Comparison of ENCODE assay signal across 16 cellular contexts in the genomic region with DNA sequence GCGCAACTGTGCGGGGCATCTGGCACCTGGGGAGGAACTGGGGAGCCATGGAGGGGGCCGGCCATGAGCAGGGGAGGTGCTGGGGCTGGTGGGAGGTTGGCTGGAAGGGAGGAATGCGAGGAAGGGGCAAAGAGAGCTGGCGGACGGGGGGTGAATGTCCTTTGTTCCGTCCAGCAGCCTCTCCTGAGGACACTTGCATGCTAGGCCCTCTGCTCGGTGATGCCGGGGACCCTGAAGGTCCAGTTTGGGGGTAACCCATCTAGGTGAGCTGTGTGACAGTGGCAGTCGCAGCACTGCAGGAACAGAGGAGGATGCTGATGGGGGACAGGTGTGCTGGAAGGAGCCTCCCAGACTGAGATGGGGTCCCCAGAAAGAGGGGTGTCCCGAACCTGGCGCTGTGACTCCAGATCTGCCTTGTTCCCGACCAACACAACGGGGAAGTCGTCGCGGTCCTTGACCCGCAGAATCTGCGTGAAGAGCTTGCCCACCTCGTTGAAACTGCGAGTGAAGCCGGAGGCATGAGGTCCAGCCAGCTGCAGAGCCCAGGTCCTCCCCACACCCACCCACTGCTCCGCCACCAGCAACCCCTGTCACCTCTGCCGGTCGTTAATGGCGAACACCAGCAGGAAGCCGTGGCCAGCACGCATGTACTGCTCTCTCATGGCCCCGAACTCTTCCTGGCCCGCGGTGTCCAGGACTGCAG. TPM values are rescaled to one million over a fixed set of nuclear protein-coding genes. Genes with fewer than 3 reads are reported as not detected.
DNase-seq lines count a peak whose midpoint lies in the region; ATAC-seq and TF ChIP-seq lines count a peak whose summit lies in the region.
"Had no signal": no experiment of that assay in that cellular context is flagged by ENCODE, and none has a peak within 500 bp of the region (broad histone marks: within the 10 kb centered on the region; RNA-seq: fewer than 3 reads in every experiment).

No MANE protein-coding gene starts in this region.

- DNase-seq in A673 (ENCODE audit: low spot score), result no peak
- DNase-seq in IMR-90, result no peak
- no peak for DNase-seq in neural crest cell (ENCODE audit: low read depth, low spot score)
- DNase-seq in epidermal melanocyte (ENCODE audit: insufficient read length, low spot score), result no peak
- no peak for DNase-seq in activated effector memory CD4-positive, alpha-beta T cell treated with anti-CD3 and anti-CD28 coated beads, Interleukin-2, amount 50 U/mL, for 16 hours
- DNase-seq in KG1 (lab: John Stamatoyannopoulos, UW), result no peak
- no peak for DNase-seq in activated naive CD8-positive, alpha-beta T cell treated with anti-CD3 and anti-CD28 coated beads, Interleukin-2, amount 50 U/mL, for 24 hours
- DNase-seq: activated CD4-positive, alpha-beta T cell treated with anti-CD3 and anti-CD28 coated beads, Interleukin-2, amount 50 U/mL, for 1 hour; activated T-cell treated with anti-CD3 and anti-CD28 coated beads, Interleukin-2, amount 50 U/mL, for 4 hours; gastrocnemius medialis; natural killer cell; NCI-H187 treated with DMSO at 0.1 percent for 48 hours; NCI-H510A treated with DMSO at 0.1 percent for 48 hours; PC-9 had no signal

- H2AK5ac ChIP-seq in IMR-90 (ENCODE audit: low read depth, low read length), result no peak overlapping the region; the same call in 1 of the 2 replicates

- H3K4me1 ChIP-seq in A673 (ENCODE audit: insufficient read depth, low read length, poor library complexity, severe bottlenecking) (peaks cover 27% of the 10 kb centered on the region), IMR-90 (ENCODE audit: control insufficient read depth, insufficient read depth, low read length) (peaks cover 5% of the 10 kb centered on the region)

- H2AFZ ChIP-seq in IMR-90 (replicated peaks; ENCODE audit: low read length, poor library complexity), result no peak overlapping the region
- H2AFZ ChIP-seq: PC-9 had no signal

- no peak for TF ChIP-seq RAD21 in IMR-90 (IDR thresholded peaks at IDR 0.05; ENCODE audit: low read length)

- H3K23ac ChIP-seq in IMR-90 (ENCODE audit: low read depth, low read length), result no peak overlapping the region

- H3K9me3 Mint-ChIP-seq in dendritic cell treated with granulocyte-macrophage colony-stimulating factor and Interleukin-4, amounts not matched to agents 40 ng/mL and 50 ng/mL, for 4 days, result no peaks in the 10 kb centered on the region
- H3K9me3 Mint-ChIP-seq in neural crest cell, result no peaks in the 10 kb centered on the region
- H3K9me3 Mint-ChIP-seq in activated naive CD8-positive, alpha-beta T cell treated with anti-CD3 and anti-CD28 coated beads, Interleukin-2, amount 50 U/mL, for 24 hours, result no peaks in the 10 kb centered on the region
- H3K9me3 Mint-ChIP-seq: activated T-cell treated with anti-CD3 and anti-CD28 coated beads, Interleukin-2, amount 50 U/mL, for 4 hours; natural killer cell had no signal

- no peak overlapping the region for H3K4ac ChIP-seq in IMR-90 (ENCODE audit: low read depth, low read length)

- H3K4me1 Mint-ChIP-seq in dendritic cell treated with granulocyte-macrophage colony-stimulating factor and Interleukin-4, amounts not matched to agents 40 ng/mL and 50 ng/mL, for 4 days (ENCODE audit: low read depth), result peaks cover 48% of the 10 kb centered on the region
- peaks cover 56% of the 10 kb centered on the region for H3K4me1 Mint-ChIP-seq in neural crest cell
- peaks cover 18% of the 10 kb centered on the region for H3K4me1 Mint-ChIP-seq in activated naive CD8-positive, alpha-beta T cell treated with anti-CD3 and anti-CD28 coated beads, Interleukin-2, amount 50 U/mL, for 24 hours

- POLR2A ChIA-PET in A673 (lab: Charles Lee; ENCODE audit: low non-redundant PET), result interaction anchor here (0.6 kb wide), 1 partner anchor 274 kb away, joined by 8 read pairs; a partner anchor contains a TSS
- POLR2A ChIA-PET in IMR-90 (lab: Charles Lee; ENCODE audit: unreplicated experiment), result no interaction called here

- no peak overlapping the region for H2BK120ac ChIP-seq in IMR-90 (ENCODE audit: low read depth, low read length)

- H2BK20ac ChIP-seq in IMR-90 (ENCODE audit: low read depth, low read length), result no peak overlapping the region

- peaks cover 9% of the 10 kb centered on the region; the same call in 1 of the 2 replicates for H3K9me1 ChIP-seq in IMR-90 (ENCODE audit: insufficient read depth, low read length)

- no peak overlapping the region for H3K4me2 ChIP-seq in IMR-90 (ENCODE audit: low read depth, low read length)
- H3K4me2 ChIP-seq: PC-9 had no signal

- peaks cover 3% of the 10 kb centered on the region for H3K36me3 ChIP-seq in A673 (ENCODE audit: insufficient read depth, low read length, poor library complexity, severe bottlenecking)
- peaks cover 14% of the 10 kb centered on the region for H3K36me3 ChIP-seq in IMR-90 (ENCODE audit: control insufficient read depth, insufficient read depth, low read length)

- H4K5ac ChIP-seq in IMR-90 (ENCODE audit: low read depth, low read length), result no peak overlapping the region

- H3K14ac ChIP-seq in IMR-90 (replicated peaks; ENCODE audit: low read depth, low read length), result no peak overlapping the region

- H3K79me1 ChIP-seq in IMR-90 (ENCODE audit: low read depth in 1 of 2, low read length in 2 of 2), result peaks cover 6 to 57% of the 10 kb centered on the region in 2 experiments; a peak in 3 of 4 replicates

- H4K8ac ChIP-seq in IMR-90 (ENCODE audit: low read depth in 2 of 2, low read length in 2 of 2), result no peak overlapping the region

- H4K20me1 ChIP-seq in IMR-90 (ENCODE audit: insufficient read depth, low read length), result no peaks in the 10 kb centered on the region; the same call in 1 of the 2 replicates

- 85% methylated on average over 13 of the region's 31 CpGs; no CpG with 5 or more reads in 1 of the 2 experiments for WGBS in IMR-90 (ENCODE audit: extremely low coverage in 2 of 2, insufficient read length in 1 of 2), 2 experiments

- peak overlapping the region; percentile 100 for H3K27ac Mint-ChIP-seq in dendritic cell treated with granulocyte-macrophage colony-stimulating factor and Interleukin-4, amounts not matched to agents 40 ng/mL and 50 ng/mL, for 4 days
- H3K27ac Mint-ChIP-seq in neural crest cell (ENCODE audit: unreplicated experiment), result no peak overlapping the region
- no peak overlapping the region for H3K27ac Mint-ChIP-seq in activated naive CD8-positive, alpha-beta T cell treated with anti-CD3 and anti-CD28 coated beads, Interleukin-2, amount 50 U/mL, for 24 hours

- H4K91ac ChIP-seq in IMR-90 (ENCODE audit: insufficient read depth, low read depth, low read length), result no peak overlapping the region

- H3K27me3 ChIP-seq in A673 (replicated peaks; ENCODE audit: insufficient read depth, low read depth, low read length, poor library complexity), result no peaks in the 10 kb centered on the region
- H3K27me3 ChIP-seq in IMR-90 (ENCODE audit: control insufficient read depth, insufficient read depth, low read length), result no peaks in the 10 kb centered on the region
- H3K27me3 ChIP-seq: gastrocnemius medialis had no signal

- no peak overlapping the region for H3K56ac ChIP-seq in IMR-90 (ENCODE audit: extremely low read depth, insufficient read depth, low read length)

- TF ChIP-seq POLR2A in IMR-90 (IDR thresholded peaks at IDR 0.05; ENCODE audit: low read depth, low read length), result no peak

- H3K9ac ChIP-seq in IMR-90 (ENCODE audit: low read depth, low read length), result no peak overlapping the region

- H3K4me3 ChIP-seq in A673 (ENCODE audit: low read depth, low read length, poor library complexity, severe bottlenecking), result no peak overlapping the region
- H3K4me3 ChIP-seq in IMR-90 (ENCODE audit: insufficient read depth, low read depth, low read length), result no peak overlapping the region
- H3K4me3 ChIP-seq: gastrocnemius medialis, PC-9 had no signal

- intact Hi-C loops in A673 (cut with micrococcal nuclease; ENCODE audit: unreplicated experiment) (no loop called here), IMR-90 (cut with micrococcal nuclease) (no loop called here)
- intact Hi-C loops in dendritic cell treated with granulocyte-macrophage colony-stimulating factor and Interleukin-4, amounts not matched to agents 40 ng/mL and 50 ng/mL, for 4 days (cut with micrococcal nuclease), result no loop called here

- peak overlapping the region; percentile 90 for H2AK9ac ChIP-seq in IMR-90 (replicated peaks; ENCODE audit: low read depth, low read length, poor library complexity)

- dilution Hi-C loops in IMR-90 (cut with HindIII; ENCODE audit: low sequenced_read_pairs, unreplicated experiment), result no loop called here

- no peak overlapping the region for H3K4me3 Mint-ChIP-seq in dendritic cell treated with granulocyte-macrophage colony-stimulating factor and Interleukin-4, amounts not matched to agents 40 ng/mL and 50 ng/mL, for 4 days
- peak overlapping the region; percentile 81 for H3K4me3 Mint-ChIP-seq in neural crest cell
- H3K4me3 Mint-ChIP-seq in activated naive CD8-positive, alpha-beta T cell treated with anti-CD3 and anti-CD28 coated beads, Interleukin-2, amount 50 U/mL, for 24 hours, result no peak overlapping the region
- H3K4me3 Mint-ChIP-seq: activated T-cell treated with anti-CD3 and anti-CD28 coated beads, Interleukin-2, amount 50 U/mL, for 4 hours; natural killer cell had no signal

- no peak for ATAC-seq in IMR-90 (ENCODE audit: low read depth)
- no peak for ATAC-seq in activated naive CD8-positive, alpha-beta T cell treated with anti-CD3 and anti-CD28 coated beads, Interleukin-2, amount 50 U/mL, for 24 hours
- ATAC-seq: activated T-cell treated with anti-CD3 and anti-CD28 coated beads, Interleukin-2, amount 50 U/mL, for 4 hours; gastrocnemius medialis; natural killer cell; SK-N-SH treated with all-trans-retinoic acid at 6 μM for 48 hours had no signal

- peaks cover 4% of the 10 kb centered on the region for H3K27me3 Mint-ChIP-seq in dendritic cell treated with granulocyte-macrophage colony-stimulating factor and Interleukin-4, amounts not matched to agents 40 ng/mL and 50 ng/mL, for 4 days
- peaks cover 52% of the 10 kb centered on the region for H3K27me3 Mint-ChIP-seq in neural crest cell (ENCODE audit: low read depth)
- H3K27me3 Mint-ChIP-seq in activated naive CD8-positive, alpha-beta T cell treated with anti-CD3 and anti-CD28 coated beads, Interleukin-2, amount 50 U/mL, for 24 hours, result no peaks in the 10 kb centered on the region

- H3K27ac ChIP-seq in A673 (ENCODE audit: low read depth, low read length, poor library complexity, severe bottlenecking) (peak overlapping the region; percentile 59), IMR-90 (ENCODE audit: insufficient read depth, low read length) (no peak overlapping the region)
- H3K27ac ChIP-seq: PC-9 had no signal

- H2BK5ac ChIP-seq in IMR-90 (ENCODE audit: low read depth, low read length, poor library complexity, severe bottlenecking), result no peak overlapping the region

- TF ChIP-seq CTCF in A673 (conservative IDR thresholded peaks at IDR 0.05; ENCODE audit: low read depth, low read length) (no peak), IMR-90 (conservative IDR thresholded peaks at IDR 0.05; ENCODE audit: low read depth, low read length) (no peak), neural crest cell (conservative IDR thresholded peaks at IDR 0.05) (no peak)

- in situ Hi-C loops in IMR-90 (cut with MboI; ENCODE audit: low sequenced_read_pairs), result no loop called here

- H2BK15ac ChIP-seq in IMR-90 (ENCODE audit: low read depth, low read length), result no peak overlapping the region

- BruUV-seq in A673 (replicated peaks; lab: Mats Ljungman, UMichigan) (no TSS peak), IMR-90 (replicated peaks; lab: Mats Ljungman, UMichigan) (no TSS peak)

- no peaks in the 10 kb centered on the region for H3K9me3 ChIP-seq in A673 (ENCODE audit: low read depth, low read length, poor library complexity, severe bottlenecking)
- no peaks in the 10 kb centered on the region for H3K9me3 ChIP-seq in IMR-90 (ENCODE audit: control insufficient read depth, insufficient read depth, low read length)
- H3K9me3 ChIP-seq: gastrocnemius medialis had no signal

- CTCF ChIA-PET in A673 (lab: Charles Lee), result no interaction called here
- CTCF ChIA-PET in IMR-90 (lab: Yijun Ruan, JAX), result interaction anchor here (0.6 kb wide), 1 partner anchor 68 kb away, joined by 3 read pairs; no protein-coding TSS in a partner anchor

- H3K18ac ChIP-seq in IMR-90 (ENCODE audit: low read depth, low read length), result no peak overlapping the region

- H3K36me3 Mint-ChIP-seq in dendritic cell treated with granulocyte-macrophage colony-stimulating factor and Interleukin-4, amounts not matched to agents 40 ng/mL and 50 ng/mL, for 4 days (ENCODE audit: low read depth), result peaks cover 41% of the 10 kb centered on the region
- H3K36me3 Mint-ChIP-seq in neural crest cell (ENCODE audit: low read depth), result no peaks in the 10 kb centered on the region
- peaks cover 2% of the 10 kb centered on the region for H3K36me3 Mint-ChIP-seq in activated naive CD8-positive, alpha-beta T cell treated with anti-CD3 and anti-CD28 coated beads, Interleukin-2, amount 50 U/mL, for 24 hours (ENCODE audit: low read depth)
- H3K36me3 Mint-ChIP-seq: natural killer cell had no signal

RNA-seq across cellular contexts. Expression of a gene that starts 3.6 kb away (rescaled TPM):
- total RNA-seq in A673 (2021) (27.6 and 32.4 TPM in 2 replicates), IMR-90 (2012; rRNA removed) (50.2 and 50.5 TPM in 2 replicates), neural crest cell (1.2 and 2.3 TPM in 2 replicates)
- 241 and 267 TPM in 2 replicates for polyA plus RNA-seq in IMR-90 (2012; rRNA removed)
- polyA plus RNA-seq in IMR-90 (2012; cell fraction: cytosol; rRNA removed), result 277 and 456 TPM in 2 replicates
- 108 and 251 TPM in 2 replicates for polyA plus RNA-seq in IMR-90 (2012; cell fraction: nucleus; rRNA removed; ENCODE audit: low replicate concordance)

RNA-seq across cellular contexts. Expression of a gene that starts 5.6 kb away (rescaled TPM):
- 92.7 and 98.2 TPM in 2 replicates for total RNA-seq in A673 (2021)
- 2.2 and 3.1 TPM in 2 replicates for total RNA-seq in IMR-90 (2012; rRNA removed)
- polyA plus RNA-seq in IMR-90 (2012; rRNA removed), result 14.6 and 14.8 TPM in 2 replicates
- polyA plus RNA-seq in IMR-90 (2012; cell fraction: cytosol; rRNA removed), result 22.4 and 28.7 TPM in 2 replicates
- polyA plus RNA-seq in IMR-90 (2012; cell fraction: nucleus; rRNA removed; ENCODE audit: low replicate concordance), result 29.5 and 60.4 TPM in 2 replicates
- total RNA-seq in neural crest cell, result 89.6 and 91.9 TPM in 2 replicates

RNA-seq across cellular contexts. Expression of a gene that starts 29.3 kb away (rescaled TPM):
- 81.7 and 88.0 TPM in 2 replicates for total RNA-seq in A673 (2021)
- 37.2 and 39.6 TPM in 2 replicates for total RNA-seq in IMR-90 (2012; rRNA removed)
- 65.2 and 95.9 TPM in 2 replicates for polyA plus RNA-seq in IMR-90 (2012; rRNA removed)
- 71.6 and 102 TPM in 2 replicates for polyA plus RNA-seq in IMR-90 (2012; cell fraction: cytosol; rRNA removed)
- polyA plus RNA-seq in IMR-90 (2012; cell fraction: nucleus; rRNA removed; ENCODE audit: low replicate concordance), result 178 and 291 TPM in 2 replicates
- total RNA-seq in neural crest cell, result 70.0 and 76.0 TPM in 2 replicates

RNA-seq across cellular contexts. Expression of a gene that starts 29.4 kb away (rescaled TPM):
- total RNA-seq in A673 (2021) (97.4 and 99.1 TPM in 2 replicates), IMR-90 (2012; rRNA removed) (3.9 and 4.7 TPM in 2 replicates), neural crest cell (92.4 and 99.5 TPM in 2 replicates)
- 32.6 and 51.4 TPM in 2 replicates for polyA plus RNA-seq in IMR-90 (2012; rRNA removed)
- polyA plus RNA-seq in IMR-90 (2012; cell fraction: cytosol; rRNA removed), result 33.4 and 50.7 TPM in 2 replicates
- 15.0 and 40.8 TPM in 2 replicates for polyA plus RNA-seq in IMR-90 (2012; cell fraction: nucleus; rRNA removed; ENCODE audit: low replicate concordance)

RNA-seq across cellular contexts. Expression of a gene that starts 40.7 kb away (rescaled TPM):
- total RNA-seq in A673 (2021) (523 and 536 TPM in 2 replicates), IMR-90 (2012; rRNA removed) (672 and 840 TPM in 2 replicates), neural crest cell (454 and 470 TPM in 2 replicates)
- polyA plus RNA-seq in IMR-90 (2012; rRNA removed), result 497 and 529 TPM in 2 replicates
- polyA plus RNA-seq in IMR-90 (2012; cell fraction: cytosol; rRNA removed), result 279 and 661 TPM in 2 replicates
- 331 and 464 TPM in 2 replicates for polyA plus RNA-seq in IMR-90 (2012; cell fraction: nucleus; rRNA removed; ENCODE audit: low replicate concordance)

Comparison
In these comparisons a context has a peak if more than half of its experiments do, and no peak if none do; other contexts are left out.
1. RNA of a gene that starts 5.6 kb away (total RNA-seq): 92.7 to 98.2 TPM in A673 and 89.6 to 91.9 TPM in neural crest cell; 2.2 to 3.1 TPM in IMR-90; every median in the first group is over 10 times any median in the second.